Comparison of ENCODE assay signal across 8 cellular contexts in genomic region chr1:86965012-86965826, GRCh38. TPM values are rescaled to one million over a fixed set of nuclear protein-coding genes. Genes with fewer than 3 reads are reported as not detected.
DNase-seq lines count a peak whose midpoint lies in the region; ATAC-seq and TF ChIP-seq lines count a peak whose summit lies in the region.

No MANE protein-coding gene starts in this region.

- peak; percentile 31 to 53 for TF ChIP-seq CTCF in Caco-2 (IDR thresholded peaks at IDR 0.05; ENCODE audit: insufficient read depth in 1 of 2, low read depth in 1 of 2, low read length in 1 of 2, severe bottlenecking in 1 of 2, unreplicated experiment in 1 of 2)

- intact Hi-C loops in Caco-2 (cut with micrococcal nuclease; ENCODE audit: unreplicated experiment): loop anchor here (1.0 to 10.0 kb wide), 6 partner anchors 50 to 463 kb away; partner anchors contain the start of gene SH3GLB1
- intact Hi-C loops in aorta (cut with DNase I): no loop called here

- H3K4me3 Mint-ChIP-seq in Caco-2 (ENCODE audit: unreplicated experiment): no peak overlapping the region

- H3K4me3 ChIP-seq in Caco-2 (ENCODE audit: low read depth, low read length) (no peak overlapping the region), aorta (ENCODE audit: low read length in 2 of 2) (no peak overlapping the region)

- DNase-seq in Caco-2 (peak in 1 of 2 experiments; percentile 50), NCI-H2227 (lab: John Stamatoyannopoulos, UW; ENCODE audit: unreplicated experiment) (peak; percentile 31), cerebellar cortex (ENCODE audit: low spot score) (peak; percentile 26), lung microvascular endothelial cell (ENCODE audit: low read depth in 2 of 2) (peak; percentile 56 to 61), aorta (no peak)
- DNase-seq in activated CD4-positive, CD25-positive, alpha-beta regulatory T cell treated with anti-CD3 and anti-CD28 coated beads, Interleukin-2, amount 50 U/mL, for 72 hours: no peak

- H3K4me1 ChIP-seq in Caco-2 (peaks cover 13% of the 10 kb centered on the region; the same call in 1 of the 2 replicates), aorta (ENCODE audit: control insufficient read depth in 1 of 2, insufficient read depth in 2 of 2, low read length in 2 of 2) (no peaks in the 10 kb centered on the region)

- H3K27me3 ChIP-seq in Caco-2 (replicated peaks; ENCODE audit: control insufficient read depth, insufficient read depth, low read length) (no peaks in the 10 kb centered on the region), aorta (ENCODE audit: control insufficient read depth in 1 of 2, insufficient read depth in 2 of 2, low read length in 1 of 2) (no peaks in the 10 kb centered on the region)

- POLR2A ChIA-PET in Caco-2 (lab: Charles Lee): interaction anchor here (0.5 to 0.7 kb wide), 2 partner anchors 51 kb away, joined by 3 read pairs; partner anchors contain the start of genes HS2ST1 and SELENOF

- H3K27ac ChIP-seq in aorta (ENCODE audit: low read depth in 1 of 2, low read length in 2 of 2): no peak overlapping the region

- whole genome bisulfite sequencing in aorta, 2 donors: 4 to 8% methylated on average over 2 of the region's 2 CpGs

- peak; percentile 26 for ATAC-seq in GM19395 (IDR thresholded peaks at IDR 0.05; ENCODE audit: unreplicated experiment)
- ATAC-seq in aorta (ENCODE audit: low FRiP score): no peak
- no peak for ATAC-seq in GM19324 (IDR thresholded peaks at IDR 0.05; ENCODE audit: low FRiP score, unreplicated experiment)

- H3K36me3 ChIP-seq in Caco-2 (ENCODE audit: control insufficient read depth, insufficient read depth, low read length) (no peaks in the 10 kb centered on the region), aorta (ENCODE audit: control insufficient read depth in 1 of 2, insufficient read depth in 2 of 2, low read length in 1 of 2) (no peaks in the 10 kb centered on the region)

- no peaks in the 10 kb centered on the region for H3K4me1 Mint-ChIP-seq in Caco-2 (ENCODE audit: low read depth, unreplicated experiment)

- no peaks in the 10 kb centered on the region for H3K27me3 Mint-ChIP-seq in Caco-2 (ENCODE audit: insufficient read depth, unreplicated experiment)

- no peak overlapping the region for H3K27ac Mint-ChIP-seq in Caco-2 (ENCODE audit: unreplicated experiment)

- CTCF ChIA-PET in Caco-2 (lab: Charles Lee): interaction anchor here (0.6 to 1.1 kb wide), 3 partner anchors 32 to 261 kb away, joined by 3 to 4 read pairs (median 4); partner anchors contain the start of genes HS2ST1, SELENOF and SH3GLB1

- H3K9me3 ChIP-seq in Caco-2 (no peaks in the 10 kb centered on the region), aorta (ENCODE audit: control insufficient read depth, low read length) (no peaks in the 10 kb centered on the region)

- H3K36me3 Mint-ChIP-seq in Caco-2 (ENCODE audit: insufficient read depth, unreplicated experiment): peaks cover 15% of the 10 kb centered on the region

- H3K9me3 Mint-ChIP-seq in Caco-2 (ENCODE audit: unreplicated experiment): no peaks in the 10 kb centered on the region

- no TSS peak for BruUV-seq in Caco-2 (replicated peaks; lab: Mats Ljungman, UMichigan)

RNA-seq across cellular contexts. Expression of gene HS2ST1, which starts 50.8 kb away (rescaled TPM):
- 57.2 and 61.4 TPM in 2 replicates for total RNA-seq in Caco-2 (2022)
- total RNA-seq in lung microvascular endothelial cell: 11.9 and 14.4 TPM in 2 replicates
- total RNA-seq in aorta: 10 to 100 TPM; 11.3 to 20.3 TPM
- polyA plus RNA-seq in aorta: 1 to 10 TPM; 4.1 to 6.3 TPM

RNA-seq across cellular contexts. Expression of gene SELENOF, which starts 51.3 kb away (rescaled TPM):
- total RNA-seq in Caco-2 (2022) (161 and 166 TPM in 2 replicates), lung microvascular endothelial cell (161 and 167 TPM in 2 replicates), aorta (100 to 1,000 TPM; 145 to 169 TPM)
- 100 to 1,000 TPM; 133 to 153 TPM for polyA plus RNA-seq in aorta

Comparison
In these comparisons a context has a peak if more than half of its experiments do, and no peak if none do; other contexts are left out.
1. DNase-seq: peak in NCI-H2227 (single experiment), cerebellar cortex (single experiment) and lung microvascular endothelial cell (2 of 2); none in aorta (0 of 2) and activated CD4-positive, CD25-positive, alpha-beta regulatory T cell treated with anti-CD3 and anti-CD28 coated beads, Interleukin-2, amount 50 U/mL, for 72 hours (single experiment).